19 cellular contexts compared by ENCODE assay signal in the genomic region with DNA sequence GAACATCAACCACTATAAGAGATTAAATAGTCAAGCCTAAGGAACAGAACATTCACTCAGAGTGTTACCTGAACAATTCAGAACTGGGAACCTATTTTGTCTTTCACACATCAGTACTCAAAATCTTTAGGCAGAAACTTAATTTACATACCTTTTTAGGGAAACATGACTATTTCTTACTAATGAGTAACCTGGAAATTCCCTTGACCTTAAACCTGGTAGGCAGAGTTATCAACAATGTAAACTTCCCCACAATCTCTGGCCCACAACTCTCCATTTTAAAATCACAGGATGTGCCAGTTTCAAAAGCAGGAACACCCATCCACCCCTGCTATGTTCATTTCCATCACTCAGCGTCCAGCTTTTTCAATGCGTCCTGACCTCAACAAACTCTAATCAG.
DNase-seq lines count a peak whose midpoint lies in the region; ATAC-seq and TF ChIP-seq lines count a peak whose summit lies in the region.
"Had no signal": no experiment of that assay in that cellular context is flagged by ENCODE, and none has a peak within 500 bp of the region (broad histone marks: within the 10 kb centered on the region; RNA-seq: fewer than 3 reads in every experiment).

No MANE protein-coding gene starts in this region.

- no peak overlapping the region for H3K4me3 ChIP-seq in left lung
- H3K4me3 ChIP-seq: thoracic aorta had no signal

- H3K4me1 Mint-ChIP-seq in activated T-cell treated with anti-CD3 and anti-CD28 coated beads, Interleukin-2, amount 50 U/mL, for 72 hours (ENCODE audit: low read depth): peaks cover 53% of the 10 kb centered on the region
- H3K4me1 Mint-ChIP-seq in stimulated activated memory B cell treated with anti-CD40 and anti-IgM and Interleukin-4, amounts not matched to agents 10 μg/mL and 1 μg/mL and 100 μg/mL, for 72 hours: no peaks in the 10 kb centered on the region

- no peaks in the 10 kb centered on the region for H3K9me3 ChIP-seq in left lung
- H3K9me3 ChIP-seq: BE2C, thoracic aorta had no signal

- peak overlapping the region; percentile 26 for H3K27ac Mint-ChIP-seq in activated T-cell treated with anti-CD3 and anti-CD28 coated beads, Interleukin-2, amount 50 U/mL, for 72 hours
- no peak overlapping the region for H3K27ac Mint-ChIP-seq in stimulated activated memory B cell treated with anti-CD40 and anti-IgM and Interleukin-4, amounts not matched to agents 10 μg/mL and 1 μg/mL and 100 μg/mL, for 72 hours
- H3K27ac Mint-ChIP-seq: natural killer cell treated with Interleukin-12 subunit alpha and Interleukin-12 subunit beta and Interleukin-15 and Interleukin-18, amount 100 ng/mL, for 72 hours had no signal

- no peak overlapping the region for H3K27ac ChIP-seq in left lung
- H3K27ac ChIP-seq: thoracic aorta had no signal

- peak overlapping the region in 1 of 2 donors; percentile 28 for H3K4me3 Mint-ChIP-seq in activated T-cell treated with anti-CD3 and anti-CD28 coated beads, Interleukin-2, amount 50 U/mL, for 72 hours
- no peak overlapping the region for H3K4me3 Mint-ChIP-seq in stimulated activated memory B cell treated with anti-CD40 and anti-IgM and Interleukin-4, amounts not matched to agents 10 μg/mL and 1 μg/mL and 100 μg/mL, for 72 hours
- H3K4me3 Mint-ChIP-seq: natural killer cell treated with Interleukin-12 subunit alpha and Interleukin-12 subunit beta and Interleukin-15 and Interleukin-18, amount 100 ng/mL, for 72 hours had no signal

- no peaks in the 10 kb centered on the region for H3K9me3 Mint-ChIP-seq in activated T-cell treated with anti-CD3 and anti-CD28 coated beads, Interleukin-2, amount 50 U/mL, for 72 hours
- H3K9me3 Mint-ChIP-seq in stimulated activated memory B cell treated with anti-CD40 and anti-IgM and Interleukin-4, amounts not matched to agents 10 μg/mL and 1 μg/mL and 100 μg/mL, for 72 hours: no peaks in the 10 kb centered on the region

- peaks cover 0 to 2% of the 10 kb centered on the region in 2 donors for H3K36me3 Mint-ChIP-seq in activated T-cell treated with anti-CD3 and anti-CD28 coated beads, Interleukin-2, amount 50 U/mL, for 72 hours (ENCODE audit: insufficient read depth in 2 of 2)
- no peaks in the 10 kb centered on the region for H3K36me3 Mint-ChIP-seq in stimulated activated memory B cell treated with anti-CD40 and anti-IgM and Interleukin-4, amounts not matched to agents 10 μg/mL and 1 μg/mL and 100 μg/mL, for 72 hours
- H3K36me3 Mint-ChIP-seq: natural killer cell treated with Interleukin-12 subunit alpha and Interleukin-12 subunit beta and Interleukin-15 and Interleukin-18, amount 100 ng/mL, for 72 hours had no signal

- no peaks in the 10 kb centered on the region for H3K27me3 ChIP-seq in left lung

- intact Hi-C loops in left lung (cut with DNase I): no loop called here

- peak; percentile 75 to 84 for ATAC-seq in activated T-cell treated with anti-CD3 and anti-CD28 coated beads, Interleukin-2, amount 50 U/mL, for 72 hours (replicated peaks in 1 of 2)
- peak; percentile 56 for ATAC-seq in GM19035 (IDR thresholded peaks at IDR 0.05; ENCODE audit: unreplicated experiment)
- peak; percentile 62 for ATAC-seq in HG03565 (IDR thresholded peaks at IDR 0.05; ENCODE audit: unreplicated experiment)
- ATAC-seq in stimulated activated memory B cell treated with anti-CD40 and anti-IgM and Interleukin-4, amounts not matched to agents 10 μg/mL and 1 μg/mL and 100 μg/mL, for 72 hours: peak; percentile 51
- no peak for ATAC-seq in left lung
- ATAC-seq: natural killer cell treated with Interleukin-12 subunit alpha and Interleukin-12 subunit beta and Interleukin-15 and Interleukin-18, amount 100 ng/mL, for 72 hours; PC-3; Right ventricle myocardium inferior had no signal

- no peaks in the 10 kb centered on the region for H3K4me1 ChIP-seq in left lung
- H3K4me1 ChIP-seq: BE2C had no signal

- no peaks in the 10 kb centered on the region for H3K36me3 ChIP-seq in left lung
- H3K36me3 ChIP-seq: BE2C, thoracic aorta had no signal

- DNase-seq in activated T-cell treated with anti-CD3 and anti-CD28 coated beads, Interleukin-2, amount 50 U/mL, for 72 hours: no peak
- no peak for DNase-seq in activated T-cell treated with anti-CD3 and anti-CD28 coated beads, Interleukin-2, amount 50 U/mL, for 1 hour
- DNase-seq in anterior cingulate cortex (lab: John Stamatoyannopoulos, UW) (no peak), left lung (no peak), mesenteric fat pad (ENCODE audit: low spot score) (no peak)
- DNase-seq: BE2C, DMS79, GOT3, islet precursor cell, NCI-H2081, PC-3, small intestine, T-helper 9 cell had no signal

- no peak for TF ChIP-seq CTCF in left lung (IDR thresholded peaks at IDR 0.05)

- peaks cover 20% of the 10 kb centered on the region for H3K27me3 Mint-ChIP-seq in activated T-cell treated with anti-CD3 and anti-CD28 coated beads, Interleukin-2, amount 50 U/mL, for 72 hours (ENCODE audit: low read depth)
- H3K27me3 Mint-ChIP-seq in stimulated activated memory B cell treated with anti-CD40 and anti-IgM and Interleukin-4, amounts not matched to agents 10 μg/mL and 1 μg/mL and 100 μg/mL, for 72 hours: no peaks in the 10 kb centered on the region
